Comparison of ENCODE assay signal across 30 cellular contexts in genomic region chr3:65689436-65689835, GRCh38.
A peak's percentile ranks its signal among the peaks of the same experiment; 100 is the strongest.
DNase-seq lines count a peak whose midpoint lies in the region; ATAC-seq and TF ChIP-seq lines count a peak whose summit lies in the region.
"Had no signal": no experiment of that assay in that cellular context is flagged by ENCODE, and none has a peak within 500 bp of the region (broad histone marks: within the 10 kb centered on the region; RNA-seq: fewer than 3 reads in every experiment).

No MANE protein-coding gene starts in this region.

- H3K79me2 ChIP-seq in SK-N-SH (ENCODE audit: insufficient read depth): peaks cover 3% of the 10 kb centered on the region

- H3K27ac Mint-ChIP-seq in endodermal cell (no peak overlapping the region), type B pancreatic cell (no peak overlapping the region)
- H3K27ac Mint-ChIP-seq: activated CD4-positive, alpha-beta T cell treated with anti-CD3 and anti-CD28 coated beads, Interleukin-2, amount 10 ng/mL, durations not matched to agents 24 days and 14 days; activated naive CD8-positive, alpha-beta T cell; CD4-positive, CD25-positive, alpha-beta regulatory T cell had no signal

- no peaks in the 10 kb centered on the region for H3K36me3 Mint-ChIP-seq in endodermal cell (ENCODE audit: low read depth)
- no peaks in the 10 kb centered on the region for H3K36me3 Mint-ChIP-seq in type B pancreatic cell
- H3K36me3 Mint-ChIP-seq: activated naive CD8-positive, alpha-beta T cell; CD4-positive, CD25-positive, alpha-beta regulatory T cell had no signal

- H3K4me3 Mint-ChIP-seq in endodermal cell: no peak overlapping the region
- no peak overlapping the region for H3K4me3 Mint-ChIP-seq in type B pancreatic cell
- H3K4me3 Mint-ChIP-seq: activated CD4-positive, alpha-beta T cell treated with anti-CD3 and anti-CD28 coated beads, Interleukin-2, amount 10 ng/mL, durations not matched to agents 24 days and 14 days; activated naive CD8-positive, alpha-beta T cell; CD4-positive, CD25-positive, alpha-beta regulatory T cell had no signal

- no peaks in the 10 kb centered on the region for H3K9me2 ChIP-seq in SK-N-SH

- DNase-seq in SK-N-SH (peak; percentile 9), endodermal cell (no peak), type B pancreatic cell (ENCODE audit: extremely low spot score, unreplicated experiment) (no peak), NCI-H526 treated with DMSO at 0.1 percent for 48 hours (lab: John Stamatoyannopoulos, UW) (no peak)
- DNase-seq in activated CD4-positive, alpha-beta T cell treated with anti-CD3 and anti-CD28 coated beads, Interleukin-2, amount 50 U/mL, for 48 hours: no peak
- DNase-seq in NK-92 treated with Interleukin-12 subunit alpha and Interleukin-12 subunit beta, amount 100 ng/mL, for 24 hours (lab: John Stamatoyannopoulos, UW): no peak
- DNase-seq: activated CD4-positive, alpha-beta T cell treated with anti-CD3 and anti-CD28 coated beads, Interleukin-2, amount 10 ng/mL, durations not matched to agents 24 days and 14 days; activated effector memory CD4-positive, alpha-beta T cell treated with Interleukin-2 at 50 U/mL for 16 hours; activated T-cell treated with anti-CD3 and anti-CD28 coated beads, Interleukin-2, amount 50 U/mL, for 1 hour; anterior cingulate cortex; CD4-positive, CD25-positive, alpha-beta regulatory T cell; colonic mucosa; effector CD8-positive, alpha-beta T cell; GM23248; MM.1S; NCI-H1930; SHP77 treated with DMSO at 0.1 percent for 48 hours; stimulated activated CD4-positive, alpha-beta T cell treated with anti-CD3 and anti-CD28 coated beads, Interleukin-12 subunit alpha, Interleukin-12 subunit beta, amount 100 ng/mL, for 4 hours; stimulated activated CD4-positive, alpha-beta T cell treated with anti-CD3 and anti-CD28 coated beads, Interleukin-4, amount 100 ng/mL, for 1 hour; T-helper 9 cell; thyroid gland had no signal

- H3K27ac ChIP-seq in SK-N-SH (ENCODE audit: low read depth in 2 of 2, low read length in 1 of 2) (no peak overlapping the region), endodermal cell (ENCODE audit: low read depth, low read length) (no peak overlapping the region), liver (ENCODE audit: low read depth in 1 of 2, low read length in 2 of 2) (no peak overlapping the region)
- H3K27ac ChIP-seq: colonic mucosa, esophagus muscularis mucosa, GM23248, HL-60, KMS-11, thyroid gland, vagina had no signal

- H3K4me1 ChIP-seq in SK-N-SH (ENCODE audit: control insufficient read depth in 1 of 2, insufficient read depth in 2 of 2, low read depth in 1 of 2, low read length in 1 of 2) (peaks cover 2 to 9% of the 10 kb centered on the region in 2 experiments; a peak in 2 of 4 replicates), endodermal cell (ENCODE audit: control insufficient read depth, insufficient read depth, low read length) (peaks cover 4% of the 10 kb centered on the region), liver (ENCODE audit: control insufficient read depth in 4 of 4, insufficient read depth in 4 of 4, low read length in 3 of 4) (peaks cover 3 to 16% (median 10%) of the 10 kb centered on the region in 4 donors)
- H3K4me1 ChIP-seq: colonic mucosa, vagina had no signal

- TF ChIP-seq CTCF in SK-N-SH (IDR thresholded peaks at IDR 0.05) (no peak; the same call in 1 of the 2 replicates), endodermal cell (conservative IDR thresholded peaks at IDR 0.05) (peak; percentile 62), liver (IDR thresholded peaks at IDR 0.05; ENCODE audit: low read depth, low read length, missing input control) (peak; percentile 11), type B pancreatic cell (conservative IDR thresholded peaks at IDR 0.05) (peak; percentile 57)

- no peaks in the 10 kb centered on the region for H4K20me1 ChIP-seq in SK-N-SH (ENCODE audit: insufficient read depth)

- H3F3A ChIP-seq in SK-N-SH (replicated peaks; ENCODE audit: insufficient read depth): no peaks in the 10 kb centered on the region

- POLR2A ChIA-PET in SK-N-SH (lab: Yijun Ruan, JAX): no interaction called here

- TF ChIP-seq RAD21 in SK-N-SH (IDR thresholded peaks at IDR 0.05; ENCODE audit: low read length) (no peak), liver (IDR thresholded peaks at IDR 0.05) (peak; percentile 36 to 41)

- CTCF ChIA-PET in SK-N-SH (lab: Yijun Ruan, JAX): interaction anchor here (0.5 to 1.9 kb wide), 6 partner anchors 12 to 61 kb away, joined by 3 to 8 read pairs (median 5); no protein-coding TSS in a partner anchor

- H3K27me3 ChIP-seq in SK-N-SH (ENCODE audit: insufficient read depth) (no peaks in the 10 kb centered on the region), endodermal cell (ENCODE audit: control insufficient read depth, insufficient read depth, low read length, poor library complexity, severe bottlenecking) (no peaks in the 10 kb centered on the region), liver (ENCODE audit: control insufficient read depth in 4 of 4, insufficient read depth in 4 of 4, low read length in 3 of 4) (no peaks in the 10 kb centered on the region)
- H3K27me3 ChIP-seq: colonic mucosa, esophagus muscularis mucosa, thyroid gland, vagina had no signal

- H3K36me3 ChIP-seq in SK-N-SH (replicated peaks in 1 of 2; ENCODE audit: control insufficient read depth in 1 of 2, insufficient read depth in 2 of 2, low read length in 1 of 2) (no peaks in the 10 kb centered on the region), endodermal cell (ENCODE audit: control insufficient read depth, insufficient read depth, low read length) (no peaks in the 10 kb centered on the region), liver (ENCODE audit: control insufficient read depth in 4 of 4, insufficient read depth in 3 of 4, low read depth in 1 of 4, low read length in 3 of 4) (no peaks in the 10 kb centered on the region)
- H3K36me3 ChIP-seq: colonic mucosa, esophagus muscularis mucosa, thyroid gland, vagina had no signal

- H3K4me1 Mint-ChIP-seq in endodermal cell (peaks cover 9% of the 10 kb centered on the region), type B pancreatic cell (ENCODE audit: unreplicated experiment) (peaks cover 17% of the 10 kb centered on the region)
- H3K4me1 Mint-ChIP-seq: activated CD4-positive, alpha-beta T cell treated with anti-CD3 and anti-CD28 coated beads, Interleukin-2, amount 10 ng/mL, durations not matched to agents 24 days and 14 days; CD4-positive, CD25-positive, alpha-beta regulatory T cell had no signal

- no peak overlapping the region for H2AFZ ChIP-seq in SK-N-SH (ENCODE audit: low read depth)
- H2AFZ ChIP-seq: GM23248 had no signal

- 92% methylated on average over 3 of the region's 3 CpGs for WGBS in SK-N-SH (ENCODE audit: low lambda C conversion rate)
- 79 to 89% methylated on average over 3 of the region's 3 CpGs for WGBS in endodermal cell (ENCODE audit: insufficient coverage in 1 of 2, insufficient read length in 1 of 2), 2 experiments
- WGBS in liver: 29% methylated on average over 3 of the region's 3 CpGs

- H3K9ac ChIP-seq in SK-N-SH: no peak overlapping the region
- H3K9ac ChIP-seq in endodermal cell (ENCODE audit: extremely low read depth, low read length, poor library complexity, severe bottlenecking): no peak overlapping the region
- no peak overlapping the region for H3K9ac ChIP-seq in liver (ENCODE audit: low read depth in 1 of 2, low read length in 2 of 2)
- H3K9ac ChIP-seq: GM23248, KMS-11 had no signal

- TF ChIP-seq EP300 in SK-N-SH (IDR thresholded peaks at IDR 0.05; ENCODE audit: borderline replicate concordance in 1 of 2, low read depth in 1 of 2, low read length in 1 of 2): no peak

- H3K9me3 Mint-ChIP-seq in endodermal cell: no peaks in the 10 kb centered on the region
- H3K9me3 Mint-ChIP-seq in type B pancreatic cell: no peaks in the 10 kb centered on the region
- H3K9me3 Mint-ChIP-seq: activated CD4-positive, alpha-beta T cell treated with anti-CD3 and anti-CD28 coated beads, Interleukin-2, amount 10 ng/mL, durations not matched to agents 24 days and 14 days had no signal

- H3K4me2 ChIP-seq in SK-N-SH: no peak overlapping the region
- H3K4me2 ChIP-seq: KMS-11 had no signal

- no peak overlapping the region for H3K4me3 ChIP-seq in SK-N-SH (ENCODE audit: low read depth in 2 of 2, low read length in 1 of 2)
- no peak overlapping the region for H3K4me3 ChIP-seq in endodermal cell (ENCODE audit: low read length)
- no peak overlapping the region for H3K4me3 ChIP-seq in liver (ENCODE audit: low read depth in 1 of 3, low read length in 3 of 3)
- H3K4me3 ChIP-seq: colonic mucosa, esophagus muscularis mucosa, GM23248, thyroid gland, vagina had no signal

- no peak for ATAC-seq in SK-N-SH treated with all-trans-retinoic acid at 6 μM for 48 hours
- ATAC-seq: Panc1, sciatic nerve had no signal

- no peaks in the 10 kb centered on the region for H3K9me3 ChIP-seq in SK-N-SH
- H3K9me3 ChIP-seq in endodermal cell (ENCODE audit: control insufficient read depth, low read length): no peaks in the 10 kb centered on the region
- H3K9me3 ChIP-seq in liver (ENCODE audit: control insufficient read depth in 4 of 4, low read length in 3 of 4): no peaks in the 10 kb centered on the region
- H3K9me3 ChIP-seq: colonic mucosa, esophagus muscularis mucosa, thyroid gland, vagina had no signal

- no peaks in the 10 kb centered on the region for H3K27me3 Mint-ChIP-seq in endodermal cell (ENCODE audit: insufficient read depth)
- no peaks in the 10 kb centered on the region for H3K27me3 Mint-ChIP-seq in type B pancreatic cell
- H3K27me3 Mint-ChIP-seq: activated CD4-positive, alpha-beta T cell treated with anti-CD3 and anti-CD28 coated beads, Interleukin-2, amount 10 ng/mL, durations not matched to agents 24 days and 14 days; activated naive CD8-positive, alpha-beta T cell; CD4-positive, CD25-positive, alpha-beta regulatory T cell had no signal

TF ChIP-seq in SK-N-SH, 30 proteins besides CTCF, POLR2A, EP300 and RAD21 (continues in another document):
- TF ChIP-seq GABPA (IDR thresholded peaks at IDR 0.05; ENCODE audit: low read depth) (no peak), FOSL2 (IDR thresholded peaks at IDR 0.05; ENCODE audit: borderline replicate concordance, low read depth) (no peak), POLR2AphosphoS5 (IDR thresholded peaks at IDR 0.05; ENCODE audit: low read depth, low read length) (no peak)

TF ChIP-seq in SK-N-SH treated with all-trans-retinoic acid at 6 μM for 48 hours, 23 proteins besides CTCF, POLR2A, EP300 and RAD21 (continues in another document):
- no peak for TF ChIP-seq ZNF565 (CRISPR knock-in tag; conservative IDR thresholded peaks at IDR 0.05; ENCODE audit: low read depth)

TF ChIP-seq in liver, 16 proteins besides CTCF, POLR2A, EP300 and RAD21:
- TF ChIP-seq HNF4A (conservative IDR thresholded peaks at IDR 0.05): peak; percentile 40 to 41
- TF ChIP-seq YY1 (IDR thresholded peaks at IDR 0.05): no peak
- no peak for TF ChIP-seq EGR1 (IDR thresholded peaks at IDR 0.05; ENCODE audit: low read depth in 2 of 2)
